8 cellular contexts compared by ENCODE assay signal in the genomic region with DNA sequence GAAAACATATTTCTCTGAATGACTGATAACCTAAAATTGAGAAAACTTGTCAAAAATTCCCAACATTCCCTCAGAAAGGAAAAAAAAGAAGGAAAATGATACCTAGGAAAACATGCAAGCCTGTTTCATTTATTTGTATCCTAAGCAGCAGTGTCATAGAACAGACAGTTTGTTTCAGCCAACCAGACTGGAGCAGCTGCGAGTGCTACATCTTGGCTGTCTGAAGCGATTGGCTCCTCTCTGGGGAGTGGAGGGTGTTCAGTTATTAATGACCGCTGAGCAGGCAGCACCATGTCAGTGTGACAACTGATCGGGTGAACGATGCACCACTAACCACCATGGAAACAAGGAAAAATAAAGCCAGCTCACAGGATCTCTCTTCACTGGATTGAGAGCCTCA. TPM values are rescaled to one million over a fixed set of nuclear protein-coding genes. Genes with fewer than 3 reads are reported as not detected.
DNase-seq lines count a peak whose midpoint lies in the region; ATAC-seq and TF ChIP-seq lines count a peak whose summit lies in the region.

A gene (plus strand): TSS at position 294 of the 400 bp plus-strand sequence. CDS start 31,646 bp downstream, outside the sequence.

- H3K27me3 ChIP-seq in muscle layer of duodenum (ENCODE audit: low read depth, low read length), result no peaks in the 10 kb centered on the region
- no peaks in the 10 kb centered on the region for H3K27me3 ChIP-seq in thyroid gland

- POLR2A ChIA-PET in WTC11 (lab: Charles Lee), result no interaction called here

- WGBS in thyroid gland, 2 donors, result 9 to 21% methylated on average over 5 of the region's 5 CpGs

- H3K27ac ChIP-seq in muscle layer of duodenum (ENCODE audit: low read length) (no peak within 1 kb of the TSS), thyroid gland (peak within 1 kb of the TSS in 1 of 3 donors; percentile 2)

- intact Hi-C loops in thyroid gland (cut with DNase I), result loop anchor here (5.0 kb wide), 1 partner anchor 396 kb away; no protein-coding TSS in a partner anchor

- ATAC-seq in WTC11, result peak; percentile 68

- H3K36me3 ChIP-seq in muscle layer of duodenum (ENCODE audit: control insufficient read depth in 1 of 2, insufficient read depth in 2 of 2, low read length in 2 of 2), result no peaks in the 10 kb centered on the region
- no peaks in the 10 kb centered on the region for H3K36me3 ChIP-seq in thyroid gland

- H3K4me3 ChIP-seq in muscle layer of duodenum (ENCODE audit: low read depth in 1 of 2, low read length in 2 of 2) (peak within 1 kb of the TSS; percentile 61 to 66), thyroid gland (replicated peaks in 1 of 3) (peak within 1 kb of the TSS in 2 of 3 donors; percentile 18 to 39)

- H3K36me3 Mint-ChIP-seq in WTC11, result no peaks in the 10 kb centered on the region

- DNase-seq in NCI-H1092 (lab: John Stamatoyannopoulos, UW) (peak; percentile 68), WTC11 (ENCODE audit: low spot score) (no peak), ecto neural progenitor cell (ENCODE audit: low spot score) (peak; percentile 54), thyroid gland (peak; percentile 61 to 68), OCI-M1 (lab: John Stamatoyannopoulos, UW) (no peak), NCI-H128 (lab: John Stamatoyannopoulos, UW; ENCODE audit: unreplicated experiment) (no peak)
- DNase-seq in activated CD4-positive, CD25-positive, alpha-beta regulatory T cell treated with anti-CD3 and anti-CD28 coated beads, Interleukin-2, amount 50 U/mL, for 72 hours, result no peak

- no peaks in the 10 kb centered on the region for H3K9me3 Mint-ChIP-seq in WTC11

- peaks cover 13% of the 10 kb centered on the region for H3K27me3 Mint-ChIP-seq in WTC11 (ENCODE audit: low read depth)

- H3K4me1 ChIP-seq in muscle layer of duodenum (ENCODE audit: control insufficient read depth in 1 of 2, insufficient read depth in 2 of 2, low read length in 2 of 2), result peaks cover 9 to 11% of the 10 kb centered on the region in 2 donors
- H3K4me1 ChIP-seq in thyroid gland, result peaks cover 13 to 14% of the 10 kb centered on the region in 2 donors

- TF ChIP-seq CTCF in WTC11 (IDR thresholded peaks at IDR 0.05), result no peak
- no peak for TF ChIP-seq CTCF in thyroid gland (IDR thresholded peaks at IDR 0.05)

- CTCF ChIA-PET in WTC11 (lab: Charles Lee), result interaction anchor here (0.8 kb wide), 1 partner anchor 8 kb away, joined by 5 read pairs; no protein-coding TSS in a partner anchor

- H3K4me3 Mint-ChIP-seq in WTC11, result no peak within 1 kb of the TSS; the same call in 1 of the 2 replicates

- H3K4me1 Mint-ChIP-seq in WTC11, result peaks cover 53% of the 10 kb centered on the region

- H3K27ac Mint-ChIP-seq in WTC11, result no peak within 1 kb of the TSS; the same call in none of the 2 replicates

- no peaks in the 10 kb centered on the region for H3K9me3 ChIP-seq in muscle layer of duodenum (ENCODE audit: control insufficient read depth in 1 of 2, low read length in 2 of 2)
- H3K9me3 ChIP-seq in thyroid gland, result no peaks in the 10 kb centered on the region

- TF ChIP-seq POLR2A in thyroid gland (IDR thresholded peaks at IDR 0.05), result peak in 1 of 2 donors; percentile 85

TF ChIP-seq in WTC11, 78 proteins besides CTCF, POLR2A, EP300 and RAD21:
- no peak for TF ChIP-seq TEAD4 (CRISPR knock-in tag; IDR thresholded peaks at IDR 0.05)
- TF ChIP-seq SP1 (CRISPR knock-in tag; conservative IDR thresholded peaks at IDR 0.05), result no peak
- TF ChIP-seq OVOL2 (CRISPR knock-in tag; IDR thresholded peaks at IDR 0.05; ENCODE audit: borderline replicate concordance), result no peak
- TF ChIP-seq ETV6 (CRISPR knock-in tag; IDR thresholded peaks at IDR 0.05), result no peak

RNA-seq across cellular contexts. Expression of the gene that starts here (rescaled TPM):
- total RNA-seq in WTC11 (2021), result 0.16 to 0.70 TPM (median 0.34 TPM) in 3 replicates
- 10 to 100 TPM in 2 of 4 donors, 1 to 10 TPM in 2; 5.9 to 15.9 (median 9.7) TPM for total RNA-seq in thyroid gland

Comparison
In these comparisons a context has a peak if more than half of its experiments do, and no peak if none do; other contexts are left out.
1. Peak in ATAC-seq in WTC11; RNA of the gene not detected or under 1 TPM.
2. DNase-seq: peak in NCI-H1092 (single experiment), ecto neural progenitor cell (single experiment) and thyroid gland (2 of 2); none in WTC11 (single experiment), OCI-M1 (single experiment), NCI-H128 (single experiment) and activated CD4-positive, CD25-positive, alpha-beta regulatory T cell treated with anti-CD3 and anti-CD28 coated beads, Interleukin-2, amount 50 U/mL, for 72 hours (single experiment).